In genomic region chr14:65255029-65255545, GRCh38 we compare ENCODE assay signal across 1 cellular context.
TF ChIP-seq lines count a peak whose summit lies in the region.

No MANE protein-coding gene starts in this region.

TF ChIP-seq in HepG2, 621 proteins besides CTCF, POLR2A, EP300 and RAD21 (continued from another document and continues in another):
- no peak for TF ChIP-seq ZNF407 (CRISPR knock-in tag; IDR thresholded peaks at IDR 0.05; ENCODE audit: not compliant biosample characterization)
- no peak for TF ChIP-seq HNRNPH1 (optimal IDR thresholded peaks at IDR 0.05; ENCODE audit: low read depth, low read length)
- TF ChIP-seq, protein P1, sequence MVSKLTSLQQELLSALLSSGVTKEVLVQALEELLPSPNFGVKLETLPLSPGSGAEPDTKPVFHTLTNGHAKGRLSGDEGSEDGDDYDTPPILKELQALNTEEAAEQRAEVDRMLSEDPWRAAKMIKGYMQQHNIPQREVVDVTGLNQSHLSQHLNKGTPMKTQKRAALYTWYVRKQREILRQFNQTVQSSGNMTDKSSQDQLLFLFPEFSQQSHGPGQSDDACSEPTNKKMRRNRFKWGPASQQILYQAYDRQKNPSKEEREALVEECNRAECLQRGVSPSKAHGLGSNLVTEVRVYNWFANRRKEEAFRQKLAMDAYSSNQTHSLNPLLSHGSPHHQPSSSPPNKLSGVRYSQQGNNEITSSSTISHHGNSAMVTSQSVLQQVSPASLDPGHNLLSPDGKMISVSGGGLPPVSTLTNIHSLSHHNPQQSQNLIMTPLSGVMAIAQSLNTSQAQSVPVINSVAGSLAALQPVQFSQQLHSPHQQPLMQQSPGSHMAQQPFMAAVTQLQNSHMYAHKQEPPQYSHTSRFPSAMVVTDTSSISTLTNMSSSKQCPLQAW (CRISPR knock-in tag; IDR thresholded peaks at IDR 0.05) = no peak
- TF ChIP-seq ZC3H13 (CRISPR knock-in tag; IDR thresholded peaks at IDR 0.05) = no peak
- no peak for TF ChIP-seq ZNF136 (CRISPR knock-in tag; IDR thresholded peaks at IDR 0.05; ENCODE audit: low read depth)
- TF ChIP-seq NFE2L2 (IDR thresholded peaks at IDR 0.05; ENCODE audit: low read length) = peak; percentile 89
- peak; percentile 22; the same call in 1 of the 2 replicates for TF ChIP-seq RXRB (CRISPR knock-in tag; IDR thresholded peaks at IDR 0.05; ENCODE audit: borderline replicate concordance)
- TF ChIP-seq FOXA1 (IDR thresholded peaks at IDR 0.05) = no peak
- peak; percentile 62 for TF ChIP-seq FOXA1 (CRISPR knock-in tag; IDR thresholded peaks at IDR 0.05)
- no peak for TF ChIP-seq MBD4 (IDR thresholded peaks at IDR 0.05; ENCODE audit: borderline replicate concordance, low read length)
- TF ChIP-seq ASH2L (IDR thresholded peaks at IDR 0.05; ENCODE audit: insufficient read length, low read depth, low read length) = peak; percentile 58
- 0 out of 2 replicates have a peak, but pooled peaks have one; percentile 30 for TF ChIP-seq PATZ1 (CRISPR knock-in tag; IDR thresholded peaks at IDR 0.05)
- no peak for TF ChIP-seq FOXP1 (IDR thresholded peaks at IDR 0.05)
- TF ChIP-seq FOXP1 (CRISPR knock-in tag; IDR thresholded peaks at IDR 0.05) = 0 out of 2 replicates have a peak, but pooled peaks have one; percentile 10
- peak; percentile 97 for TF ChIP-seq FOSL2 (CRISPR knock-in tag; IDR thresholded peaks at IDR 0.05)
- TF ChIP-seq ZNF670 (CRISPR knock-in tag; IDR thresholded peaks at IDR 0.05; ENCODE audit: borderline replicate concordance) = no peak
- TF ChIP-seq, protein P2, sequence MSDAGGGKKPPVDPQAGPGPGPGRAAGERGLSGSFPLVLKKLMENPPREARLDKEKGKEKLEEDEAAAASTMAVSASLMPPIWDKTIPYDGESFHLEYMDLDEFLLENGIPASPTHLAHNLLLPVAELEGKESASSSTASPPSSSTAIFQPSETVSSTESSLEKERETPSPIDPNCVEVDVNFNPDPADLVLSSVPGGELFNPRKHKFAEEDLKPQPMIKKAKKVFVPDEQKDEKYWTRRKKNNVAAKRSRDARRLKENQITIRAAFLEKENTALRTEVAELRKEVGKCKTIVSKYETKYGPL (CRISPR knock-in tag; IDR thresholded peaks at IDR 0.05) = no peak
- TF ChIP-seq ZNF567 (CRISPR knock-in tag; IDR thresholded peaks at IDR 0.05; ENCODE audit: borderline replicate concordance) = no peak
- TF ChIP-seq TBX2 (CRISPR knock-in tag; IDR thresholded peaks at IDR 0.05; ENCODE audit: borderline replicate concordance) = 0 out of 2 replicates have a peak, but pooled peaks have one; percentile 30
- no peak for TF ChIP-seq SIN3B (IDR thresholded peaks at IDR 0.05; ENCODE audit: low read length)
- TF ChIP-seq ZNF552 (CRISPR knock-in tag; IDR thresholded peaks at IDR 0.05; ENCODE audit: borderline replicate concordance) = no peak
- peak; percentile 37; the same call in 1 of the 2 replicates for TF ChIP-seq HMG20A (CRISPR knock-in tag; IDR thresholded peaks at IDR 0.05; ENCODE audit: borderline replicate concordance)
- TF ChIP-seq, protein P3, sequence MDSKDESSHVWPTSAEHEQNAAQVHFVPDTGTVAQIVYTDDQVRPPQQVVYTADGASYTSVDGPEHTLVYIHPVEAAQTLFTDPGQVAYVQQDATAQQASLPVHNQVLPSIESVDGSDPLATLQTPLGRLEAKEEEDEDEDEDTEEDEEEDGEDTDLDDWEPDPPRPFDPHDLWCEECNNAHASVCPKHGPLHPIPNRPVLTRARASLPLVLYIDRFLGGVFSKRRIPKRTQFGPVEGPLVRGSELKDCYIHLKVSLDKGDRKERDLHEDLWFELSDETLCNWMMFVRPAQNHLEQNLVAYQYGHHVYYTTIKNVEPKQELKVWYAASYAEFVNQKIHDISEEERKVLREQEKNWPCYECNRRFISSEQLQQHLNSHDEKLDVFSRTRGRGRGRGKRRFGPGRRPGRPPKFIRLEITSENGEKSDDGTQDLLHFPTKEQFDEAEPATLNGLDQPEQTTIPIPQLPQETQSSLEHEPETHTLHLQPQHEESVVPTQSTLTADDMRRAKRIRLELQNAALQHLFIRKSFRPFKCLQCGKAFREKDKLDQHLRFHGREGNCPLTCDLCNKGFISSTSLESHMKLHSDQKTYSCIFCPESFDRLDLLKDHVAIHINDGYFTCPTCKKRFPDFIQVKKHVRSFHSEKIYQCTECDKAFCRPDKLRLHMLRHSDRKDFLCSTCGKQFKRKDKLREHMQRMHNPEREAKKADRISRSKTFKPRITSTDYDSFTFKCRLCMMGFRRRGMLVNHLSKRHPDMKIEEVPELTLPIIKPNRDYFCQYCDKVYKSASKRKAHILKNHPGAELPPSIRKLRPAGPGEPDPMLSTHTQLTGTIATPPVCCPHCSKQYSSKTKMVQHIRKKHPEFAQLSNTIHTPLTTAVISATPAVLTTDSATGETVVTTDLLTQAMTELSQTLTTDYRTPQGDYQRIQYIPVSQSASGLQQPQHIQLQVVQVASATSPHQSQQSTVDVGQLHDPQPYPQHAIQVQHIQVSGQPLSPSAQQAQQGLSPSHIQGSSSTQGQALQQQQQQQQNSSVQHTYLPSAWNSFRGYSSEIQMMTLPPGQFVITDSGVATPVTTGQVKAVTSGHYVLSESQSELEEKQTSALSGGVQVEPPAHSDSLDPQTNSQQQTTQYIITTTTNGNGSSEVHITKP (CRISPR knock-in tag; IDR thresholded peaks at IDR 0.05; ENCODE audit: low read depth) = no peak
- no peak for TF ChIP-seq ZNF747 (CRISPR knock-in tag; IDR thresholded peaks at IDR 0.05; ENCODE audit: borderline replicate concordance)
- no peak for TF ChIP-seq ZSCAN12 (CRISPR knock-in tag; IDR thresholded peaks at IDR 0.05)
- no peak for TF ChIP-seq LCORL (IDR thresholded peaks at IDR 0.05)
- peak; percentile 52; the same call in 1 of the 2 replicates for TF ChIP-seq LCORL (CRISPR knock-in tag; IDR thresholded peaks at IDR 0.05)
- TF ChIP-seq, protein P4, sequence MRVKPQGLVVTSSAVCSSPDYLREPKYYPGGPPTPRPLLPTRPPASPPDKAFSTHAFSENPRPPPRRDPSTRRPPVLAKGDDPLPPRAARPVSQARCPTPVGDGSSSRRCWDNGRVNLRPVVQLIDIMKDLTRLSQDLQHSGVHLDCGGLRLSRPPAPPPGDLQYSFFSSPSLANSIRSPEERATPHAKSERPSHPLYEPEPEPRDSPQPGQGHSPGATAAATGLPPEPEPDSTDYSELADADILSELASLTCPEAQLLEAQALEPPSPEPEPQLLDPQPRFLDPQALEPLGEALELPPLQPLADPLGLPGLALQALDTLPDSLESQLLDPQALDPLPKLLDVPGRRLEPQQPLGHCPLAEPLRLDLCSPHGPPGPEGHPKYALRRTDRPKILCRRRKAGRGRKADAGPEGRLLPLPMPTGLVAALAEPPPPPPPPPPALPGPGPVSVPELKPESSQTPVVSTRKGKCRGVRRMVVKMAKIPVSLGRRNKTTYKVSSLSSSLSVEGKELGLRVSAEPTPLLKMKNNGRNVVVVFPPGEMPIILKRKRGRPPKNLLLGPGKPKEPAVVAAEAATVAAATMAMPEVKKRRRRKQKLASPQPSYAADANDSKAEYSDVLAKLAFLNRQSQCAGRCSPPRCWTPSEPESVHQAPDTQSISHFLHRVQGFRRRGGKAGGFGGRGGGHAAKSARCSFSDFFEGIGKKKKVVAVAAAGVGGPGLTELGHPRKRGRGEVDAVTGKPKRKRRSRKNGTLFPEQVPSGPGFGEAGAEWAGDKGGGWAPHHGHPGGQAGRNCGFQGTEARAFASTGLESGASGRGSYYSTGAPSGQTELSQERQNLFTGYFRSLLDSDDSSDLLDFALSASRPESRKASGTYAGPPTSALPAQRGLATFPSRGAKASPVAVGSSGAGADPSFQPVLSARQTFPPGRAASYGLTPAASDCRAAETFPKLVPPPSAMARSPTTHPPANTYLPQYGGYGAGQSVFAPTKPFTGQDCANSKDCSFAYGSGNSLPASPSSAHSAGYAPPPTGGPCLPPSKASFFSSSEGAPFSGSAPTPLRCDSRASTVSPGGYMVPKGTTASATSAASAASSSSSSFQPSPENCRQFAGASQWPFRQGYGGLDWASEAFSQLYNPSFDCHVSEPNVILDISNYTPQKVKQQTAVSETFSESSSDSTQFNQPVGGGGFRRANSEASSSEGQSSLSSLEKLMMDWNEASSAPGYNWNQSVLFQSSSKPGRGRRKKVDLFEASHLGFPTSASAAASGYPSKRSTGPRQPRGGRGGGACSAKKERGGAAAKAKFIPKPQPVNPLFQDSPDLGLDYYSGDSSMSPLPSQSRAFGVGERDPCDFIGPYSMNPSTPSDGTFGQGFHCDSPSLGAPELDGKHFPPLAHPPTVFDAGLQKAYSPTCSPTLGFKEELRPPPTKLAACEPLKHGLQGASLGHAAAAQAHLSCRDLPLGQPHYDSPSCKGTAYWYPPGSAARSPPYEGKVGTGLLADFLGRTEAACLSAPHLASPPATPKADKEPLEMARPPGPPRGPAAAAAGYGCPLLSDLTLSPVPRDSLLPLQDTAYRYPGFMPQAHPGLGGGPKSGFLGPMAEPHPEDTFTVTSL (CRISPR knock-in tag; IDR thresholded peaks at IDR 0.05; ENCODE audit: borderline replicate concordance) = peak; percentile 49; the same call in 1 of the 2 replicates
- peak; percentile 75 for TF ChIP-seq GATAD2A (CRISPR knock-in tag; IDR thresholded peaks at IDR 0.05)
- TF ChIP-seq, protein P5, sequence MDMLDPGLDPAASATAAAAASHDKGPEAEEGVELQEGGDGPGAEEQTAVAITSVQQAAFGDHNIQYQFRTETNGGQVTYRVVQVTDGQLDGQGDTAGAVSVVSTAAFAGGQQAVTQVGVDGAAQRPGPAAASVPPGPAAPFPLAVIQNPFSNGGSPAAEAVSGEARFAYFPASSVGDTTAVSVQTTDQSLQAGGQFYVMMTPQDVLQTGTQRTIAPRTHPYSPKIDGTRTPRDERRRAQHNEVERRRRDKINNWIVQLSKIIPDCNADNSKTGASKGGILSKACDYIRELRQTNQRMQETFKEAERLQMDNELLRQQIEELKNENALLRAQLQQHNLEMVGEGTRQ (IDR thresholded peaks at IDR 0.05; ENCODE audit: low read depth, low read length) = no peak
- TF ChIP-seq, protein P5 (CRISPR knock-in tag; IDR thresholded peaks at IDR 0.05; ENCODE audit: borderline replicate concordance) = no peak
- no peak for TF ChIP-seq TSC22D2 (CRISPR knock-in tag; IDR thresholded peaks at IDR 0.05; ENCODE audit: borderline replicate concordance)
